8 cellular contexts compared by ENCODE assay signal in genomic region chr2:162317910-162318279, GRCh38. TPM values are rescaled to one million over a fixed set of nuclear protein-coding genes. Genes with fewer than 3 reads are reported as not detected.
DNase-seq lines count a peak whose midpoint lies in the region; ATAC-seq and TF ChIP-seq lines count a peak whose summit lies in the region.

No MANE protein-coding gene starts in this region.

- DNase-seq in AG20443 (ENCODE audit: low spot score) (peak; percentile 40), dermis blood vessel endothelial cell (peak; percentile 47), thyroid gland (peak; percentile 42 to 45), kidney glomerular epithelial cell (lab: John Stamatoyannopoulos, UW) (no peak)

- peak overlapping the region; percentile 39 for H3K4me3 ChIP-seq in mesodermal cell (ENCODE audit: extremely low read depth, insufficient read depth, low read length, poor library complexity, severe bottlenecking)
- peak overlapping the region; percentile 51 to 93 (median 58) for H3K4me3 ChIP-seq in thyroid gland (replicated peaks in 1 of 3)

- H3K4me1 ChIP-seq in mesodermal cell (ENCODE audit: control insufficient read depth, insufficient read depth, low read length, poor library complexity, severe bottlenecking) (no peaks in the 10 kb centered on the region), thyroid gland (peaks cover 23 to 25% of the 10 kb centered on the region in 2 donors)

- H3K27me3 ChIP-seq in thyroid gland: no peaks in the 10 kb centered on the region

- H3K9me3 ChIP-seq in mesodermal cell (ENCODE audit: control insufficient read depth, low read length) (no peaks in the 10 kb centered on the region), thyroid gland (no peaks in the 10 kb centered on the region)

- TF ChIP-seq POLR2A in thyroid gland (IDR thresholded peaks at IDR 0.05): no peak

- 80 to 87% methylated on average over 13 of the region's 13 CpGs for WGBS in mesodermal cell (ENCODE audit: insufficient coverage in 2 of 2), 2 experiments
- WGBS in thyroid gland, 2 donors: 8 to 9% methylated on average over 9 to 13 of the region's 13 CpGs

- peak overlapping the region; percentile 95 for H3K27ac ChIP-seq in VCaP
- no peak overlapping the region for H3K27ac ChIP-seq in mesodermal cell (ENCODE audit: low read depth, low read length, severe bottlenecking)
- H3K27ac ChIP-seq in thyroid gland: peak overlapping the region; percentile 89 to 95 (median 94)

- intact Hi-C loops in thyroid gland (cut with DNase I): no loop called here

- no peak for TF ChIP-seq CTCF in VCaP (conservative IDR thresholded peaks at IDR 0.05)
- no peak for TF ChIP-seq CTCF in thyroid gland (IDR thresholded peaks at IDR 0.05)

- ATAC-seq in GM19324 (IDR thresholded peaks at IDR 0.05; ENCODE audit: low FRiP score, unreplicated experiment) (peak; percentile 7), HG03439 (IDR thresholded peaks at IDR 0.05; ENCODE audit: unreplicated experiment) (peak; percentile 8)

- H3K36me3 ChIP-seq in mesodermal cell (ENCODE audit: control insufficient read depth, insufficient read depth, low read length) (no peaks in the 10 kb centered on the region), thyroid gland (no peaks in the 10 kb centered on the region)

RNA-seq across cellular contexts. Expression of gene IFIH1, which starts 0.6 kb away (rescaled TPM):
- total RNA-seq in dermis blood vessel endothelial cell: 8.2 and 18.7 TPM in 2 replicates
- polyA plus RNA-seq in mesodermal cell (2013, experiment 1 of 2): 0.18 TPM
- polyA plus RNA-seq in mesodermal cell (2013, experiment 2 of 2): 0.25 TPM
- 10 to 100 TPM; 17.2 to 23.7 (median 20.8) TPM for total RNA-seq in thyroid gland

RNA-seq across cellular contexts. Expression of gene GCA, which starts 26.0 kb away (rescaled TPM):
- total RNA-seq in dermis blood vessel endothelial cell (12.9 and 14.8 TPM in 2 replicates), thyroid gland (10 to 100 TPM; 15.7 to 36.8 (median 31.6) TPM)
- 16.1 TPM for polyA plus RNA-seq in mesodermal cell (2013, experiment 1 of 2)
- 14.4 TPM for polyA plus RNA-seq in mesodermal cell (2013, experiment 2 of 2)
